In the genomic region with DNA sequence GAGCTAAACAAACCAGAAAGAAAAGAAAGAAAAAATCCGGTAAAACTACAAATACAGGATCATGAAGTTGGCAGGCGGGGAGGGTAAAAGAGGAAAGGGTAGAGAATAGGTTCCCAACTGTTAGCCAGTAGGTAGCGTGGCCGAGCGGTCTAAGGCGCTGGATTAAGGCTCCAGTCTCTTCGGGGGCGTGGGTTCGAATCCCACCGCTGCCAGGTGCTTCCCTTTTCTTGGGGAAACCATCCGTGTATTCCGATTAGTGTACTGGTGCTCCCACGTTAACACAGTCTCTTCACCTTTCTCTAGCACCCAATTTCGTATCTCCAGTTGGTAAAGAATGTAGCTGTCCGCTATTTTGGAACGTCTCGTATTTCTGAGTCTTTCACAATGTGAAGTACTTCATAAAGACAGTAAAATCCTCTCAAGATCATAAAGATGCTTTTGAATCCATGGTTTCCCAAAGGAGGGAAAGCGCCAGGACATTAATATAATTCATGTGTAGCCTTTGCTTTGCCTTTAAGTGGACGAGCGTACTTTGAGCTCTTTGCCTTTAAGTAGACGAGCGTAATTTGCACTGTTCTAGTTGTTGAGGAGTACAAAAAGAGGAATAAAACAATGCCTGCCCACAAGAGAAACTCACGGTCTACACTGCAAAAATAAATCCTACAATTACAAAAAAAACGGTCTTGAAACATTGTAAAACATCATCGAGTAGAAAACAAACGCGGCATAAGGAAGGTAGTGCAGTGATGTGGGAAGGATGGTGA, we compare ENCODE assay signal across 9 cellular contexts. TPM values are rescaled to one million over a fixed set of nuclear protein-coding genes. Genes with fewer than 3 reads are reported as not detected.
DNase-seq lines count a peak whose midpoint lies in the region; ATAC-seq and TF ChIP-seq lines count a peak whose summit lies in the region.
"Had no signal": no experiment of that assay in that cellular context is flagged by ENCODE, and none has a peak within 500 bp of the region (broad histone marks: within the 10 kb centered on the region; RNA-seq: fewer than 3 reads in every experiment).

No MANE protein-coding gene starts in this region.

- POLR2A ChIA-PET in RWPE1 (lab: Yijun Ruan, JAX; ENCODE audit: low non-redundant PET), result no interaction called here

- peak; percentile 30 for ATAC-seq in stimulated activated naive CD8-positive, alpha-beta T cell treated with anti-CD3 and anti-CD28 coated beads, Interleukin-15, Interleukin-2, amounts not matched to agents 100 U/mL and 50 U/mL, for 24 hours
- no peak for ATAC-seq in HG03045 (IDR thresholded peaks at IDR 0.05; ENCODE audit: unreplicated experiment)

- DNase-seq in EL (peak; percentile 83), RWPE1 (ENCODE audit: low spot score) (no peak), fibroblast of villous mesenchyme (ENCODE audit: low read depth) (peak; percentile 68), nephron progenitor cell (peak; percentile 89)
- peak; percentile 59 for DNase-seq in activated T-helper 9 cell treated with anti-CD3 and anti-CD28 coated beads, Interleukin-2, amount 50 U/mL, for 16 hours (ENCODE audit: low read depth)
- DNase-seq in stimulated activated naive CD8-positive, alpha-beta T cell treated with anti-CD3 and anti-CD28 coated beads, Interleukin-15, Interleukin-2, amounts not matched to agents 100 U/mL and 50 U/mL, for 24 hours, result peak; percentile 85

- H3K36me3 ChIP-seq in KOPT-K1 (ENCODE audit: insufficient read depth, low read length), result no peaks in the 10 kb centered on the region

- CTCF ChIA-PET in RWPE1 (lab: Yijun Ruan, JAX), result interaction anchor here (0.6 to 1.0 kb wide), 7 partner anchors 20 to 271 kb away, joined by 3 to 6 read pairs (median 3); no protein-coding TSS in a partner anchor

- peak overlapping the region; percentile 95 for H3K4me3 ChIP-seq in fibroblast of villous mesenchyme (ENCODE audit: low read depth, low read length)

- H3K9me3 Mint-ChIP-seq in nephron progenitor cell, result no peaks in the 10 kb centered on the region
- H3K9me3 Mint-ChIP-seq: brain had no signal

- H3K4me3 Mint-ChIP-seq in nephron progenitor cell, result no peak overlapping the region
- H3K4me3 Mint-ChIP-seq: brain had no signal

- H3K36me3 Mint-ChIP-seq in nephron progenitor cell (ENCODE audit: low read depth), result no peaks in the 10 kb centered on the region
- H3K36me3 Mint-ChIP-seq: brain had no signal

- peaks cover 6% of the 10 kb centered on the region for H3K27me3 Mint-ChIP-seq in nephron progenitor cell (ENCODE audit: low read depth, poor library complexity)

- no peak overlapping the region for H3K27ac Mint-ChIP-seq in nephron progenitor cell
- H3K27ac Mint-ChIP-seq: brain had no signal

- no peaks in the 10 kb centered on the region for H3K4me1 Mint-ChIP-seq in nephron progenitor cell
- H3K4me1 Mint-ChIP-seq: brain had no signal

- H3K27ac ChIP-seq in KOPT-K1 (ENCODE audit: low read depth, low read length, poor library complexity, severe bottlenecking) (peak overlapping the region; percentile 16), RWPE1 (peak overlapping the region; percentile 72)

- TF ChIP-seq CTCF in RWPE1 (conservative IDR thresholded peaks at IDR 0.05; ENCODE audit: low read depth) (no peak), fibroblast of villous mesenchyme (IDR thresholded peaks at IDR 0.05; ENCODE audit: insufficient read depth, low read depth, low read length) (no peak), nephron progenitor cell (IDR thresholded peaks at IDR 0.05) (no peak)

- H3K9me3 ChIP-seq in KOPT-K1 (ENCODE audit: insufficient read depth, low read length, poor library complexity, severe bottlenecking), result no peaks in the 10 kb centered on the region

RNA-seq across cellular contexts. Expression of a gene that starts 19.0 kb away (rescaled TPM):
- total RNA-seq in fibroblast of villous mesenchyme, result not detected in 2 replicates

RNA-seq across cellular contexts. Expression of a gene that starts 22.4 kb away (rescaled TPM):
- total RNA-seq in fibroblast of villous mesenchyme, result not detected in 2 replicates

RNA-seq across cellular contexts. Expression of a gene that starts 31.3 kb away (rescaled TPM):
- total RNA-seq in fibroblast of villous mesenchyme, result not detected in 2 replicates

RNA-seq across cellular contexts. Expression of a gene that starts 49.3 kb away (rescaled TPM):
- total RNA-seq in fibroblast of villous mesenchyme, result not detected in 2 replicates
